32 cellular contexts compared by ENCODE assay signal in genomic region chr6:36809156-36809555, GRCh38. TPM values are rescaled to one million over a fixed set of nuclear protein-coding genes. Genes with fewer than 3 reads are reported as not detected.
"Had no signal": no experiment of that assay in that cellular context is flagged by ENCODE, and none has a peak within 500 bp of the region (broad histone marks: within the 10 kb centered on the region; RNA-seq: fewer than 3 reads in every experiment).

No MANE protein-coding gene starts in this region.

- H3K4me1 Mint-ChIP-seq: activated B cell treated with CpG ODN at 0.5 μM for 24 hours; activated naive CD4-positive, alpha-beta T cell treated with anti-CD3 and anti-CD28 coated beads, Interleukin-2, amount 50 U/mL, for 24 hours; activated naive CD8-positive, alpha-beta T cell treated with anti-CD3 and anti-CD28 coated beads for 36 hours; activated naive CD8-positive, alpha-beta T cell treated with anti-CD3 and anti-CD28 coated beads, Interleukin-2, amount 50 U/mL, for 24 hours had no signal

- H3K4me1 ChIP-seq: adrenal gland, body of pancreas, gastroesophageal sphincter had no signal

- H3K4me3 ChIP-seq: adrenal gland, body of pancreas, esophagus squamous epithelium, gastroesophageal sphincter had no signal

- H3K27me3 Mint-ChIP-seq: activated naive CD8-positive, alpha-beta T cell treated with anti-CD3 and anti-CD28 coated beads for 36 hours had no signal

- DNase-seq: activated B cell treated with CpG ODN at 0.5 μM for 24 hours; activated CD4-positive, alpha-beta T cell treated with anti-CD3 and anti-CD28 coated beads for 48 hours; activated CD4-positive, alpha-beta T cell treated with anti-CD3 and anti-CD28 coated beads, Interleukin-2, amount 50 U/mL, for 1 hour; activated CD4-positive, alpha-beta T cell treated with anti-CD3 and anti-CD28 coated beads, Interleukin-2, amount 50 U/mL, for 48 hours; activated CD8-positive, alpha-beta memory T cell treated with anti-CD3 and anti-CD28 coated beads for 24 hours; activated CD8-positive, alpha-beta T cell treated with anti-CD3 and anti-CD28 coated beads for 36 hours; activated effector memory CD4-positive, alpha-beta T cell treated with anti-CD3 and anti-CD28 coated beads, Interleukin-2, amount 50 U/mL, for 16 hours; activated naive CD4-positive, alpha-beta T cell treated with anti-CD3 and anti-CD28 coated beads for 36 hours; activated naive CD8-positive, alpha-beta T cell treated with anti-CD3 and anti-CD28 coated beads for 36 hours; activated naive CD8-positive, alpha-beta T cell treated with anti-CD3 and anti-CD28 coated beads, Interleukin-2, amount 50 U/mL, for 24 hours; activated T-cell treated with anti-CD3 and anti-CD28 coated beads, Interleukin-2, amount 50 U/mL, for 4 hours; adrenal gland; amygdala; aorta; body of pancreas; cortex of kidney; dermis blood vessel endothelial cell; effector CD4-positive, alpha-beta T cell; effector memory CD8-positive, alpha-beta T cell; esophagus squamous epithelium; foreskin melanocyte; T-helper 2 cell had no signal

- H3K36me3 ChIP-seq: adrenal gland, esophagus squamous epithelium, gastroesophageal sphincter had no signal

- H3K9me3 ChIP-seq: adrenal gland, body of pancreas, esophagus squamous epithelium, gastroesophageal sphincter had no signal

- H3K27ac Mint-ChIP-seq: activated B cell treated with CpG ODN at 0.5 μM for 24 hours; activated CD8-positive, alpha-beta T cell treated with anti-CD3 and anti-CD28 coated beads for 36 hours; activated naive CD4-positive, alpha-beta T cell treated with anti-CD3 and anti-CD28 coated beads for 36 hours; activated naive CD4-positive, alpha-beta T cell treated with anti-CD3 and anti-CD28 coated beads, Interleukin-2, amount 50 U/mL, for 24 hours; activated naive CD8-positive, alpha-beta T cell treated with anti-CD3 and anti-CD28 coated beads for 36 hours; activated naive CD8-positive, alpha-beta T cell treated with anti-CD3 and anti-CD28 coated beads, Interleukin-2, amount 50 U/mL, for 24 hours; activated T-helper 2 cell treated with anti-CD3 and anti-CD28 coated beads, Interferon-gamma antibody, Interleukin-2, Interleukin-4, amounts not matched to agents 10 μg/mL and 5 μg/mL and 100 μg/mL, durations not matched to agents 14 hours and 24 hours and 36 hours; effector memory CD8-positive, alpha-beta T cell had no signal

- H3K27ac ChIP-seq: adrenal gland, body of pancreas, epithelial cell of prostate, esophagus squamous epithelium, gastroesophageal sphincter, VCaP had no signal

- ATAC-seq: activated CD4-positive, CD25-positive, alpha-beta regulatory T cell treated with anti-CD3 and anti-CD28 coated beads, Interleukin-2, amount 50 U/mL, for 24 hours; activated CD8-positive, alpha-beta T cell treated with anti-CD3 and anti-CD28 coated beads for 36 hours; activated naive CD8-positive, alpha-beta T cell treated with anti-CD3 and anti-CD28 coated beads, Interleukin-2, amount 50 U/mL, for 24 hours; activated T-cell treated with anti-CD3 and anti-CD28 coated beads, Interleukin-2, amount 50 U/mL, for 4 hours; body of pancreas; effector memory CD8-positive, alpha-beta T cell; gastroesophageal sphincter had no signal

- H3K9me3 Mint-ChIP-seq: activated B cell treated with CpG ODN at 0.5 μM for 24 hours; activated CD8-positive, alpha-beta T cell treated with anti-CD3 and anti-CD28 coated beads for 36 hours; activated naive CD4-positive, alpha-beta T cell treated with anti-CD3 and anti-CD28 coated beads for 36 hours; activated naive CD4-positive, alpha-beta T cell treated with anti-CD3 and anti-CD28 coated beads, Interleukin-2, amount 50 U/mL, for 24 hours; activated naive CD8-positive, alpha-beta T cell treated with anti-CD3 and anti-CD28 coated beads for 36 hours; activated naive CD8-positive, alpha-beta T cell treated with anti-CD3 and anti-CD28 coated beads, Interleukin-2, amount 50 U/mL, for 24 hours; activated T-cell treated with anti-CD3 and anti-CD28 coated beads, Interleukin-2, amount 50 U/mL, for 4 hours; activated T-helper 2 cell treated with anti-CD3 and anti-CD28 coated beads, Interferon-gamma antibody, Interleukin-2, Interleukin-4, amounts not matched to agents 10 μg/mL and 5 μg/mL and 100 μg/mL, durations not matched to agents 14 hours and 24 hours and 36 hours; effector memory CD8-positive, alpha-beta T cell had no signal

- H3K4me3 Mint-ChIP-seq: activated B cell treated with CpG ODN at 0.5 μM for 24 hours; activated CD8-positive, alpha-beta T cell treated with anti-CD3 and anti-CD28 coated beads for 36 hours; activated naive CD4-positive, alpha-beta T cell treated with anti-CD3 and anti-CD28 coated beads for 36 hours; activated naive CD4-positive, alpha-beta T cell treated with anti-CD3 and anti-CD28 coated beads, Interleukin-2, amount 50 U/mL, for 24 hours; activated naive CD8-positive, alpha-beta T cell treated with anti-CD3 and anti-CD28 coated beads for 36 hours; activated naive CD8-positive, alpha-beta T cell treated with anti-CD3 and anti-CD28 coated beads, Interleukin-2, amount 50 U/mL, for 24 hours; activated T-cell treated with anti-CD3 and anti-CD28 coated beads, Interleukin-2, amount 50 U/mL, for 4 hours; effector memory CD8-positive, alpha-beta T cell had no signal

- H3K36me3 Mint-ChIP-seq: activated naive CD4-positive, alpha-beta T cell treated with anti-CD3 and anti-CD28 coated beads, Interleukin-2, amount 50 U/mL, for 24 hours; activated naive CD8-positive, alpha-beta T cell treated with anti-CD3 and anti-CD28 coated beads for 36 hours had no signal

- H3K27me3 ChIP-seq: adrenal gland, body of pancreas had no signal

- FAIRE-seq: colon, endothelial cell of umbilical vein had no signal

RNA-seq across cellular contexts. Expression of gene CPNE5, which starts 30.1 kb away (rescaled TPM):
- total RNA-seq: chondrocyte, fibroblast of lung had no signal
